Comparison of ENCODE assay signal across 16 cellular contexts in genomic region chr11:124583827-124584226, GRCh38. TPM values are rescaled to one million over a fixed set of nuclear protein-coding genes. Genes with fewer than 3 reads are reported as not detected.
DNase-seq lines count a peak whose midpoint lies in the region; ATAC-seq and TF ChIP-seq lines count a peak whose summit lies in the region.
"Had no signal": no experiment of that assay in that cellular context is flagged by ENCODE, and none has a peak within 500 bp of the region (broad histone marks: within the 10 kb centered on the region; RNA-seq: fewer than 3 reads in every experiment).

No MANE protein-coding gene starts in this region.

- TF ChIP-seq EP300 in gastroesophageal sphincter (IDR thresholded peaks at IDR 0.05) (no peak), suprapubic skin (IDR thresholded peaks at IDR 0.05) (no peak)

- no peak for TF ChIP-seq POLR2A in gastroesophageal sphincter (IDR thresholded peaks at IDR 0.05)
- TF ChIP-seq POLR2A in suprapubic skin (IDR thresholded peaks at IDR 0.05), result no peak

- TF ChIP-seq CTCF in gastroesophageal sphincter (IDR thresholded peaks at IDR 0.05) (no peak), suprapubic skin (IDR thresholded peaks at IDR 0.05) (no peak)

- peak; percentile 99 for ATAC-seq in left colon
- no peak for ATAC-seq in gastroesophageal sphincter

- WGBS in gastroesophageal sphincter (ENCODE audit: low coverage in 1 of 2), 2 donors, result 63 to 69% methylated on average over 5 of the region's 5 CpGs
- 82% methylated on average over 5 of the region's 5 CpGs for WGBS in suprapubic skin

- intact Hi-C loops in left colon (cut with DNase I, micrococcal nuclease), result loop anchor here in 1 of 2 donors (10.0 kb wide), 1 partner anchor 169 kb away; no protein-coding TSS in a partner anchor

- no peaks in the 10 kb centered on the region for H3K36me3 ChIP-seq in gastroesophageal sphincter
- no peaks in the 10 kb centered on the region for H3K36me3 ChIP-seq in suprapubic skin
- H3K36me3 ChIP-seq: BLaER1 treated with 17β-estradiol and CSF1 and Interleukin-3, amounts not matched to agents 10 nM and 100 nM had no signal

- no peaks in the 10 kb centered on the region for H3K4me1 ChIP-seq in gastroesophageal sphincter
- no peaks in the 10 kb centered on the region for H3K4me1 ChIP-seq in suprapubic skin
- H3K4me1 ChIP-seq: BLaER1 treated with 17β-estradiol and CSF1 and Interleukin-3, amounts not matched to agents 10 nM and 100 nM had no signal

- H3K27me3 ChIP-seq in gastroesophageal sphincter (peaks cover 22% of the 10 kb centered on the region), suprapubic skin (peaks cover 10% of the 10 kb centered on the region)
- H3K27me3 ChIP-seq: BLaER1 treated with 17β-estradiol and CSF1 and Interleukin-3, amounts not matched to agents 10 nM and 100 nM had no signal

- DNase-seq in COR-L47 (lab: John Stamatoyannopoulos, UW) (peak; percentile 58), NCI-H1417 treated with DMSO at 0.1 percent for 48 hours (lab: John Stamatoyannopoulos, UW) (peak; percentile 20), NCI-H748 treated with DMSO at 0.1 percent for 48 hours (lab: John Stamatoyannopoulos, UW) (peak; percentile 75), left colon (no peak), COLO668 (lab: John Stamatoyannopoulos, UW; ENCODE audit: unreplicated experiment) (no peak), suprapubic skin (ENCODE audit: low spot score in 2 of 2) (no peak)
- DNase-seq in stimulated activated CD4-positive, alpha-beta T cell treated with anti-CD3 and anti-CD28 coated beads, Interleukin-4, amount 100 ng/mL, for 1 hour, result no peak
- DNase-seq: ACHN; CD4-positive, CD25-positive, alpha-beta regulatory T cell; DMS79 treated with DMSO at 0.1 percent for 48 hours; EL; GM23248 had no signal

- H3K27ac ChIP-seq in gastroesophageal sphincter (no peak overlapping the region), suprapubic skin (no peak overlapping the region)
- H3K27ac ChIP-seq: BLaER1 treated with 17β-estradiol and CSF1 and Interleukin-3, amounts not matched to agents 10 nM and 100 nM; GM23248; HL-60 had no signal

- H3K9me3 ChIP-seq in gastroesophageal sphincter (no peaks in the 10 kb centered on the region), suprapubic skin (no peaks in the 10 kb centered on the region)
- H3K9me3 ChIP-seq: BLaER1 treated with 17β-estradiol and CSF1 and Interleukin-3, amounts not matched to agents 10 nM and 100 nM had no signal

- H3K4me3 ChIP-seq in gastroesophageal sphincter (no peak overlapping the region), suprapubic skin (no peak overlapping the region)
- H3K4me3 ChIP-seq: BLaER1 treated with 17β-estradiol and CSF1 and Interleukin-3, amounts not matched to agents 10 nM and 100 nM; GM23248 had no signal

RNA-seq across cellular contexts. Expression of gene OR8A1, which starts 14.0 kb away (rescaled TPM):
- not detected for total RNA-seq in left colon
- total RNA-seq in gastroesophageal sphincter, result not detected
- total RNA-seq in suprapubic skin, result not detected
- total RNA-seq: A172; CD4-positive, CD25-positive, alpha-beta regulatory T cell; GM23248 had no signal

RNA-seq across cellular contexts. Expression of gene PANX3, which starts 27.4 kb away (rescaled TPM):
- total RNA-seq in left colon, result not detected
- under 1 TPM in 1 of 4 donors, not detected in 3; 0.47 TPM for total RNA-seq in gastroesophageal sphincter
- total RNA-seq in suprapubic skin, result not detected
- total RNA-seq: A172; CD4-positive, CD25-positive, alpha-beta regulatory T cell; GM23248 had no signal

RNA-seq across cellular contexts. Expression of gene TBRG1, which starts 38.8 kb away (rescaled TPM):
- total RNA-seq in left colon (10 to 100 TPM; 30.7 to 35.5 TPM), gastroesophageal sphincter (10 to 100 TPM; 35.2 to 54.2 (median 42.4) TPM), suprapubic skin (10 to 100 TPM; 25.9 to 48.8 (median 32.8) TPM)

RNA-seq across cellular contexts. Expression of gene OR8B12, which starts 40.4 kb away (rescaled TPM):
- not detected for total RNA-seq in left colon
- not detected for total RNA-seq in gastroesophageal sphincter
- total RNA-seq in suprapubic skin, result not detected
- total RNA-seq: A172; CD4-positive, CD25-positive, alpha-beta regulatory T cell; GM23248 had no signal

Comparison
In these comparisons a context has a peak if more than half of its experiments do, and no peak if none do; other contexts are left out.
1. DNase-seq: peak in COR-L47 (single experiment), NCI-H1417 treated with DMSO at 0.1 percent for 48 hours (single experiment) and NCI-H748 treated with DMSO at 0.1 percent for 48 hours (single experiment); none in left colon (0 of 2), COLO668 (single experiment), stimulated activated CD4-positive, alpha-beta T cell treated with anti-CD3 and anti-CD28 coated beads, Interleukin-4, amount 100 ng/mL, for 1 hour (single experiment) and suprapubic skin (0 of 2).